In genomic region chr10:28619465-28619864, GRCh38 we compare ENCODE assay signal across 24 cellular contexts.
"Had no signal": no experiment of that assay in that cellular context is flagged by ENCODE, and none has a peak within 500 bp of the region (broad histone marks: within the 10 kb centered on the region; RNA-seq: fewer than 3 reads in every experiment).

No MANE protein-coding gene starts in this region.

- H3K27ac ChIP-seq: epithelial cell of prostate, esophagus muscularis mucosa, gastroesophageal sphincter, left ventricle myocardium inferior, lower lobe of right lung, psoas muscle, right lobe of liver, stomach, thoracic aorta, transverse colon had no signal

- H3K27me3 Mint-ChIP-seq: dendritic cell treated with granulocyte-macrophage colony-stimulating factor and Interleukin-4, amounts not matched to agents 40 ng/mL and 50 ng/mL, for 4 days; effector memory CD8-positive, alpha-beta T cell; memory B cell had no signal

- H3K4me1 ChIP-seq: esophagus muscularis mucosa, gastroesophageal sphincter, psoas muscle, right lobe of liver, transverse colon had no signal

- H3K27ac Mint-ChIP-seq: dendritic cell treated with granulocyte-macrophage colony-stimulating factor and Interleukin-4, amounts not matched to agents 40 ng/mL and 50 ng/mL, for 4 days; effector memory CD8-positive, alpha-beta T cell; stimulated activated effector memory CD8-positive, alpha-beta T cell treated with anti-CD3 and anti-CD28 coated beads, Interleukin-12 subunit alpha, Interleukin-12 subunit beta, amount 100 ng/mL, for 72 hours had no signal

- DNase-seq: effector memory CD8-positive, alpha-beta T cell; glutamatergic neuron; immature natural killer cell; left ventricle myocardium inferior; lower lobe of right lung; natural killer cell; occipital lobe; psoas muscle; retina; right lobe of liver; stimulated activated CD4-positive, alpha-beta T cell treated with anti-CD3 and anti-CD28 coated beads, Interleukin-4, amount 100 ng/mL, for 1 hour; stimulated activated CD8-positive, alpha-beta memory T cell treated with anti-CD3 and anti-CD28 coated beads, Interleukin-4, amount 100 ng/mL, for 48 hours; stomach; substantia nigra; transverse colon had no signal

- H3K27me3 ChIP-seq: esophagus muscularis mucosa, gastroesophageal sphincter, right lobe of liver, stomach, transverse colon had no signal

- H3K4me1 Mint-ChIP-seq: neural crest cell had no signal

- ATAC-seq: effector memory CD8-positive, alpha-beta T cell; gastroesophageal sphincter; natural killer cell; psoas muscle; stimulated activated effector memory CD8-positive, alpha-beta T cell treated with anti-CD3 and anti-CD28 coated beads, Interleukin-12 subunit alpha, Interleukin-12 subunit beta, amount 100 ng/mL, for 72 hours had no signal

- H3K36me3 Mint-ChIP-seq: natural killer cell had no signal

- H3K4me3 Mint-ChIP-seq: dendritic cell treated with granulocyte-macrophage colony-stimulating factor and Interleukin-4, amounts not matched to agents 40 ng/mL and 50 ng/mL, for 4 days; effector memory CD8-positive, alpha-beta T cell; immature natural killer cell; memory B cell; mesothelial cell of epicardium; natural killer cell; neural crest cell; stimulated activated effector memory CD8-positive, alpha-beta T cell treated with anti-CD3 and anti-CD28 coated beads, Interleukin-12 subunit alpha, Interleukin-12 subunit beta, amount 100 ng/mL, for 72 hours had no signal

- H3K9me3 Mint-ChIP-seq: dendritic cell treated with granulocyte-macrophage colony-stimulating factor and Interleukin-4, amounts not matched to agents 40 ng/mL and 50 ng/mL, for 4 days; effector memory CD8-positive, alpha-beta T cell; immature natural killer cell; memory B cell; mesothelial cell of epicardium; natural killer cell; neural crest cell; stimulated activated effector memory CD8-positive, alpha-beta T cell treated with anti-CD3 and anti-CD28 coated beads, Interleukin-12 subunit alpha, Interleukin-12 subunit beta, amount 100 ng/mL, for 72 hours had no signal

- H3K4me3 ChIP-seq: esophagus muscularis mucosa, gastroesophageal sphincter, left ventricle myocardium inferior, lower lobe of right lung, psoas muscle, right lobe of liver, stomach, thoracic aorta, transverse colon had no signal

- H3K9me3 ChIP-seq: esophagus muscularis mucosa, gastroesophageal sphincter, left ventricle myocardium inferior, lower lobe of right lung, psoas muscle, right lobe of liver, stomach, thoracic aorta, transverse colon had no signal
